29 cellular contexts compared by ENCODE assay signal in the genomic region with DNA sequence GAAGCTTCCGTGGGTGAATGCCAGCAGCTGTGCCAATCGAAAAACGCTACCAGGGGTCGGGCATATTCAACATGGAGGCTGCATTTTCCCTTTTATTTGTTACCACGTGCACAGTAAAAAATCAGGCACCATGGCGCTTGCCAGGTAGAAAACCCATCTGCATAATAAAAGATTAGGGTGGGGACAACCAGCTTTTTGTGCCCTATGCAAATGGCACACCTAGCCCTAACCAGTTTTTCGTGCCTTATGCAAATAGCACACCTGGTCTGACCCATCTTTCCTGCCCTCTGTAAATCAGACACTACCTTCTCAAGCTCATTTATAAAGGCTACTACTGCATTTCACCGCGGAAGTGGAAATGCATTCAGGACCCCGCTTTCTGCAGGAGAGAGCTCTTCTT.
A peak's percentile ranks its signal among the peaks of the same experiment; 100 is the strongest.
DNase-seq lines count a peak whose midpoint lies in the region; ATAC-seq and TF ChIP-seq lines count a peak whose summit lies in the region.
"Had no signal": no experiment of that assay in that cellular context is flagged by ENCODE, and none has a peak within 500 bp of the region (broad histone marks: within the 10 kb centered on the region; RNA-seq: fewer than 3 reads in every experiment).

No MANE protein-coding gene starts in this region.

- H3K9me3 ChIP-seq in iPS DF 6.9 (ENCODE audit: control insufficient read depth, insufficient read depth, low read length): no peaks in the 10 kb centered on the region
- H3K9me3 ChIP-seq: adrenal gland, testis had no signal

- intact Hi-C loops in left ventricle myocardium superior (cut with micrococcal nuclease): no loop called here

- H3K27me3 ChIP-seq in iPS DF 6.9 (ENCODE audit: control insufficient read depth, insufficient read depth, low read length): no peaks in the 10 kb centered on the region
- H3K27me3 ChIP-seq: adrenal gland, testis had no signal

- H3K36me3 ChIP-seq in iPS DF 6.9 (ENCODE audit: control insufficient read depth, insufficient read depth, low read length): no peaks in the 10 kb centered on the region
- H3K36me3 ChIP-seq: adrenal gland had no signal

- H3K4me1 ChIP-seq in iPS DF 6.9 (ENCODE audit: control insufficient read depth, insufficient read depth, low read length): no peaks in the 10 kb centered on the region; the same call in 1 of the 2 replicates
- H3K4me1 ChIP-seq: adrenal gland, testis had no signal

- DNase-seq in NCI-H2029 (lab: John Stamatoyannopoulos, UW): peak; percentile 18
- DNase-seq in NCI-H2029 treated with DMSO at 0.1 percent for 48 hours (lab: John Stamatoyannopoulos, UW): no peak
- DNase-seq in iPS DF 6.9 (ENCODE audit: low read depth, low spot score): peak; percentile 74
- DNase-seq in left lobe of liver (ENCODE audit: low spot score): no peak
- DNase-seq in left ventricle myocardium superior: no peak
- DNase-seq in activated T-cell treated with anti-CD3 and anti-CD28 coated beads, Interleukin-2, amount 50 U/mL, for 48 hours: no peak
- DNase-seq: 8988T; activated CD4-positive, alpha-beta T cell treated with anti-CD3 and anti-CD28 coated beads for 1 hour; activated CD8-positive, alpha-beta T cell treated with anti-CD3 and anti-CD28 coated beads, Interleukin-2, amount 10 ng/mL, durations not matched to agents 7 days and 5 days; activated naive CD4-positive, alpha-beta T cell; activated T-cell treated with anti-CD3 and anti-CD28 coated beads, Interleukin-2, amount 50 U/mL, for 1 hour; adrenal gland; cortex of kidney; DMS79; HFFc6; islet precursor cell; NCI-H1092 treated with DMSO at 0.1 percent for 48 hours; NCI-H2171 treated with DMSO at 0.1 percent for 48 hours; NCI-H82; retina; stimulated activated naive B cell treated with anti-CD40 and anti-IgM and Interleukin-4, amounts not matched to agents 10 μg/mL and 1 μg/mL and 100 μg/mL, for 72 hours; T-helper 9 cell; testis had no signal

- WGBS in iPS DF 6.9 (ENCODE audit: insufficient coverage, insufficient read length): no CpG with 5 or more reads among the region's 10 CpGs

- H3K27ac ChIP-seq in VCaP (peak overlapping the region; percentile 81), iPS DF 6.9 (ENCODE audit: low read length) (no peak overlapping the region)
- H3K27ac ChIP-seq: adrenal gland, testis had no signal

- no peak for ATAC-seq in left lobe of liver
- ATAC-seq in left ventricle myocardium superior: no peak
- no peak for ATAC-seq in GM21737 (IDR thresholded peaks at IDR 0.05; ENCODE audit: unreplicated experiment)
- ATAC-seq: activated CD8-positive, alpha-beta T cell treated with anti-CD3 and anti-CD28 coated beads, Interleukin-2, amount 10 ng/mL, durations not matched to agents 7 days and 5 days; GM12878; Right ventricle myocardium inferior; stimulated activated naive B cell treated with anti-CD40 and anti-IgM and Interleukin-4, amounts not matched to agents 10 μg/mL and 1 μg/mL and 100 μg/mL, for 72 hours had no signal

- no peak overlapping the region for H3K4me3 ChIP-seq in iPS DF 6.9 (ENCODE audit: low read length)
- H3K4me3 ChIP-seq: adrenal gland, GM12878, lung, smooth muscle cell, testis had no signal

- no peak for TF ChIP-seq CTCF in VCaP (conservative IDR thresholded peaks at IDR 0.05)

Comparison
In these comparisons a context has a peak if more than half of its experiments do, and no peak if none do; other contexts are left out.
1. DNase-seq: peak in NCI-H2029 (single experiment) and iPS DF 6.9 (single experiment); none in NCI-H2029 treated with DMSO at 0.1 percent for 48 hours (single experiment), left lobe of liver (single experiment), left ventricle myocardium superior (single experiment) and activated T-cell treated with anti-CD3 and anti-CD28 coated beads, Interleukin-2, amount 50 U/mL, for 48 hours (0 of 2).